ENCODE assay signal across 8 cellular contexts in genomic region chr14:73570913-73571312, GRCh38. TPM values are rescaled to one million over a fixed set of nuclear protein-coding genes. Genes with fewer than 3 reads are reported as not detected.
DNase-seq lines count a peak whose midpoint lies in the region; ATAC-seq and TF ChIP-seq lines count a peak whose summit lies in the region.
"Not testable (repeated sequence)": the region's sequence is repeated elsewhere in the genome, so short reads cannot be mapped to it uniquely, and the experiment has no call there.

No MANE protein-coding gene starts in this region.

- peak overlapping the region; percentile 79 for H3K4me2 ChIP-seq in Karpas-422 (ENCODE audit: low read depth, low read length, poor library complexity, severe bottlenecking)
- not testable (repeated sequence) for H3K4me2 ChIP-seq in mesendoderm (ENCODE audit: low read length)

- POLR2A ChIA-PET in CD8-positive, alpha-beta T cell (lab: Charles Lee): interaction anchor here (0.6 to 3.0 kb wide), 5 partner anchors 19 to 80 kb away, joined by 3 to 23 read pairs (median 5); partner anchors contain the start of genes DNAL1 and RIOX1

- intact Hi-C loops in CD8-positive, alpha-beta T cell (cut with DNase I, micrococcal nuclease): loop anchor here (1.0 to 2.0 kb wide), 4 partner anchors 31 to 74 kb away; partner anchors contain the start of genes ACOT6 (in 1 of the 2) and DNAL1 (in 1 of the 2)

- not testable (repeated sequence) for H3K18ac ChIP-seq in mesendoderm (ENCODE audit: low read length)

- H3K36me3 ChIP-seq in CD8-positive, alpha-beta T cell (ENCODE audit: insufficient read depth, low read length); SJSA1; mesendoderm (ENCODE audit: control insufficient read depth, insufficient read depth, low read length): not testable (repeated sequence)
- H3K36me3 ChIP-seq in Karpas-422 (ENCODE audit: insufficient read depth, low read length): peaks cover 20% of the 10 kb centered on the region

- not testable (repeated sequence) for H3K4ac ChIP-seq in mesendoderm (ENCODE audit: low read depth, low read length)

- not testable (repeated sequence) for H3K27me3 Mint-ChIP-seq in CD8-positive, alpha-beta T cell (ENCODE audit: low read depth); activated T-cell treated with anti-CD3 and anti-CD28 coated beads, Interleukin-2, amount 50 U/mL, for 72 hours (ENCODE audit: low read depth)

- not testable (repeated sequence) for H3K9me2 ChIP-seq in Karpas-422 (replicated peaks; ENCODE audit: insufficient read depth, low read length)

- not testable (repeated sequence) for H2AFZ ChIP-seq in Karpas-422 (ENCODE audit: low read length)

- H4K20me1 ChIP-seq in Karpas-422 (ENCODE audit: insufficient read depth, low read depth, low read length): not testable (repeated sequence)

- H3K27ac Mint-ChIP-seq in CD8-positive, alpha-beta T cell; activated T-cell treated with anti-CD3 and anti-CD28 coated beads, Interleukin-2, amount 50 U/mL, for 72 hours: not testable (repeated sequence)

- no CpG with 5 or more reads among the region's 8 CpGs for WGBS in mesendoderm (ENCODE audit: extremely low coverage, insufficient coverage, low lambda C conversion rate)

- not testable (repeated sequence) for H3K4me3 ChIP-seq in CD8-positive, alpha-beta T cell (ENCODE audit: low read depth, low read length); SJSA1; epithelial cell of proximal tubule (ENCODE audit: low read depth, low read length); mesendoderm (ENCODE audit: low read length)
- H3K4me3 ChIP-seq in Karpas-422 (ENCODE audit: low read length): peak overlapping the region; percentile 98; the same call in 1 of the 2 replicates

- H4K5ac ChIP-seq in mesendoderm (ENCODE audit: low read length): not testable (repeated sequence)

- peak; percentile 48 to 78 (median 60) for DNase-seq in CD8-positive, alpha-beta T cell
- peak; percentile 79 for DNase-seq in Karpas-422
- peak; percentile 24 to 58 for DNase-seq in SJSA1 (ENCODE audit: low read depth in 1 of 2, low spot score in 2 of 2)
- peak; percentile 67 for DNase-seq in activated T-cell treated with anti-CD3 and anti-CD28 coated beads, Interleukin-2, amount 50 U/mL, for 72 hours
- DNase-seq in epithelial cell of proximal tubule (ENCODE audit: low read depth): not testable (repeated sequence)
- DNase-seq in mesendoderm: peak; percentile 77
- peak; percentile 43 for DNase-seq in stimulated activated CD8-positive, alpha-beta memory T cell treated with anti-CD3 and anti-CD28 coated beads, Interleukin-12 subunit alpha, Interleukin-12 subunit beta, amount 100 ng/mL, for 4 hours (ENCODE audit: low read depth)

- not testable (repeated sequence) for H3K23ac ChIP-seq in mesendoderm (ENCODE audit: low read length)

- H3K79me2 ChIP-seq in Karpas-422 (ENCODE audit: low read length): peaks cover 49% of the 10 kb centered on the region
- H3K79me2 ChIP-seq in mesendoderm (ENCODE audit: control insufficient read depth, insufficient read depth, low read length): not testable (repeated sequence)

- not testable (repeated sequence) for H3K27ac ChIP-seq in CD8-positive, alpha-beta T cell (ENCODE audit: low read depth, low read length); Karpas-422 (ENCODE audit: low read length); SJSA1; mesendoderm (ENCODE audit: low read depth, low read length)

- H3K27me3 ChIP-seq in CD8-positive, alpha-beta T cell (ENCODE audit: insufficient read depth, low read length); Karpas-422 (ENCODE audit: low read length); SJSA1 (replicated peaks); mesendoderm (ENCODE audit: insufficient read depth, low read length, poor library complexity): not testable (repeated sequence)

- H2BK5ac ChIP-seq in mesendoderm (ENCODE audit: low read length): not testable (repeated sequence)

- not testable (repeated sequence) for H3K79me1 ChIP-seq in mesendoderm (ENCODE audit: low read length)

- H3K9me3 Mint-ChIP-seq in CD8-positive, alpha-beta T cell; activated T-cell treated with anti-CD3 and anti-CD28 coated beads, Interleukin-2, amount 50 U/mL, for 72 hours: not testable (repeated sequence)

- H3K4me1 Mint-ChIP-seq in CD8-positive, alpha-beta T cell (ENCODE audit: low read depth): peaks cover 35% of the 10 kb centered on the region
- H3K4me1 Mint-ChIP-seq in activated T-cell treated with anti-CD3 and anti-CD28 coated beads, Interleukin-2, amount 50 U/mL, for 72 hours (ENCODE audit: low read depth): peaks cover 36% of the 10 kb centered on the region

- H3K9ac ChIP-seq in Karpas-422 (ENCODE audit: low read length): peak overlapping the region; percentile 28
- not testable (repeated sequence) for H3K9ac ChIP-seq in mesendoderm (ENCODE audit: low read length)

- TF ChIP-seq CTCF in CD8-positive, alpha-beta T cell (IDR thresholded peaks at IDR 0.05): peak; percentile 54
- peak; percentile 64 for TF ChIP-seq CTCF in epithelial cell of proximal tubule (conservative IDR thresholded peaks at IDR 0.05; ENCODE audit: low read depth, low read length)

- peaks cover 24% of the 10 kb centered on the region for H3K36me3 Mint-ChIP-seq in CD8-positive, alpha-beta T cell
- peaks cover 9 to 13% of the 10 kb centered on the region in 2 donors for H3K36me3 Mint-ChIP-seq in activated T-cell treated with anti-CD3 and anti-CD28 coated beads, Interleukin-2, amount 50 U/mL, for 72 hours (ENCODE audit: insufficient read depth in 2 of 2)

- H3K56ac ChIP-seq in mesendoderm (ENCODE audit: low read length): not testable (repeated sequence)

- ATAC-seq in CD8-positive, alpha-beta T cell: peak; percentile 65
- peak; percentile 39 for ATAC-seq in GM21447 (IDR thresholded peaks at IDR 0.05; ENCODE audit: unreplicated experiment)
- ATAC-seq in activated T-cell treated with anti-CD3 and anti-CD28 coated beads, Interleukin-2, amount 50 U/mL, for 72 hours (replicated peaks in 1 of 2): peak; percentile 43 to 56

- CTCF ChIA-PET in CD8-positive, alpha-beta T cell (lab: Charles Lee): interaction anchor here (1.1 to 6.5 kb wide), 4 partner anchors 19 to 62 kb away, joined by 3 to 65 read pairs (median 6); no protein-coding TSS in a partner anchor

- peak overlapping the region; percentile 39 for H3K4me3 Mint-ChIP-seq in CD8-positive, alpha-beta T cell
- H3K4me3 Mint-ChIP-seq in activated T-cell treated with anti-CD3 and anti-CD28 coated beads, Interleukin-2, amount 50 U/mL, for 72 hours: peak overlapping the region in 1 of 2 donors; percentile 32

- H3K4me1 ChIP-seq in CD8-positive, alpha-beta T cell (ENCODE audit: insufficient read depth, low read length): peaks cover 30% of the 10 kb centered on the region
- H3K4me1 ChIP-seq in Karpas-422 (ENCODE audit: low read length) (peaks cover 33% of the 10 kb centered on the region), SJSA1 (replicated peaks) (peaks cover 20% of the 10 kb centered on the region)
- not testable (repeated sequence) for H3K4me1 ChIP-seq in mesendoderm (ENCODE audit: control insufficient read depth, low read depth, low read length)

- H2BK15ac ChIP-seq in mesendoderm (replicated peaks; ENCODE audit: low read depth): not testable (repeated sequence)

- not testable (repeated sequence) for H3K9me3 ChIP-seq in CD8-positive, alpha-beta T cell (ENCODE audit: low read length); Karpas-422 (ENCODE audit: low read length); SJSA1 (replicated peaks)

- not testable (repeated sequence) for H4K8ac ChIP-seq in mesendoderm (ENCODE audit: low read depth, low read length)

- not testable (repeated sequence) for H2BK120ac ChIP-seq in mesendoderm (ENCODE audit: low read depth, low read length)

- H2AK5ac ChIP-seq in mesendoderm (ENCODE audit: low read length): not testable (repeated sequence)

RNA-seq across cellular contexts. Expression of gene ACOT2, which starts 1.9 kb away (rescaled TPM):
- 10 to 100 TPM; 16.0 to 16.7 TPM for total RNA-seq in CD8-positive, alpha-beta T cell
- total RNA-seq in Karpas-422 (2014; rRNA removed; shearing (Covaris generic); ENCODE audit: low replicate concordance): 38.5 and 72.7 TPM in 2 replicates
- total RNA-seq in SJSA1 (2014; rRNA removed; shearing (Covaris generic)): 31.5 and 40.4 TPM in 2 replicates
- total RNA-seq in activated T-cell treated with anti-CD3 and anti-CD28 coated beads, Interleukin-2, amount 50 U/mL, for 72 hours: 10 to 100 TPM in 1 of 2 donors, 1 to 10 TPM in 1; 8.4 to 12.9 TPM
- total RNA-seq in epithelial cell of proximal tubule: 9.2 and 22.9 TPM in 2 replicates
- 2.5 TPM for polyA plus RNA-seq in mesendoderm (2013, experiment 1 of 2)
- 2.5 TPM for polyA plus RNA-seq in mesendoderm (2013, experiment 2 of 2)

RNA-seq across cellular contexts. Expression of gene HEATR4, which starts 12.2 kb away (rescaled TPM):
- not detected for total RNA-seq in CD8-positive, alpha-beta T cell
- not detected in 2 replicates for total RNA-seq in Karpas-422 (2014; rRNA removed; shearing (Covaris generic); ENCODE audit: low replicate concordance)
- total RNA-seq in SJSA1 (2014; rRNA removed; shearing (Covaris generic)): not detected in 2 replicates
- total RNA-seq in activated T-cell treated with anti-CD3 and anti-CD28 coated beads, Interleukin-2, amount 50 U/mL, for 72 hours: under 1 TPM; 0.22 to 0.30 TPM
- total RNA-seq in epithelial cell of proximal tubule: 0.06 and 0.07 TPM in 2 replicates
- 0.21 TPM for polyA plus RNA-seq in mesendoderm (2013, experiment 1 of 2)
- 0.45 TPM for polyA plus RNA-seq in mesendoderm (2013, experiment 2 of 2)

RNA-seq across cellular contexts. Expression of gene ACOT4, which starts 20.8 kb away (rescaled TPM):
- 1 to 10 TPM in 1 of 2 experiments, under 1 TPM in 1; 0.81 to 1.1 TPM for total RNA-seq in CD8-positive, alpha-beta T cell
- 3.4 and 5.4 TPM in 2 replicates for total RNA-seq in Karpas-422 (2014; rRNA removed; shearing (Covaris generic); ENCODE audit: low replicate concordance)
- total RNA-seq in SJSA1 (2014; rRNA removed; shearing (Covaris generic)): 1.1 and 2.1 TPM in 2 replicates
- total RNA-seq in activated T-cell treated with anti-CD3 and anti-CD28 coated beads, Interleukin-2, amount 50 U/mL, for 72 hours: 1 to 10 TPM; 4.4 to 5.2 TPM
- 5.6 and 7.0 TPM in 2 replicates for total RNA-seq in epithelial cell of proximal tubule
- polyA plus RNA-seq in mesendoderm (2013, experiment 1 of 2): 0.87 TPM
- polyA plus RNA-seq in mesendoderm (2013, experiment 2 of 2): 0.80 TPM

RNA-seq across cellular contexts. Expression of gene ACOT1, which starts 34.0 kb away (rescaled TPM):
- total RNA-seq in CD8-positive, alpha-beta T cell: 1 to 10 TPM; 2.0 to 2.3 TPM
- total RNA-seq in Karpas-422 (2014; rRNA removed; shearing (Covaris generic); ENCODE audit: low replicate concordance): 4.1 and 5.9 TPM in 2 replicates
- total RNA-seq in SJSA1 (2014; rRNA removed; shearing (Covaris generic)): 6.0 TPM in 2 replicates
- 1 to 10 TPM; 1.1 to 3.4 TPM for total RNA-seq in activated T-cell treated with anti-CD3 and anti-CD28 coated beads, Interleukin-2, amount 50 U/mL, for 72 hours
- 4.8 and 10.6 TPM in 2 replicates for total RNA-seq in epithelial cell of proximal tubule
- 0.97 TPM for polyA plus RNA-seq in mesendoderm (2013, experiment 1 of 2)
- polyA plus RNA-seq in mesendoderm (2013, experiment 2 of 2): 0.64 TPM

RNA-seq across cellular contexts. Expression of gene ACOT6, which starts 41.4 kb away (rescaled TPM):
- not detected for total RNA-seq in CD8-positive, alpha-beta T cell
- total RNA-seq in Karpas-422 (2014; rRNA removed; shearing (Covaris generic); ENCODE audit: low replicate concordance): not detected in 2 replicates
- not detected in 2 replicates for total RNA-seq in SJSA1 (2014; rRNA removed; shearing (Covaris generic))
- not detected for total RNA-seq in activated T-cell treated with anti-CD3 and anti-CD28 coated beads, Interleukin-2, amount 50 U/mL, for 72 hours
- 0.07 TPM in 1 of 2 replicates, not detected in the other for total RNA-seq in epithelial cell of proximal tubule
- polyA plus RNA-seq in mesendoderm (2013, experiment 1 of 2): 0.06 TPM
- polyA plus RNA-seq in mesendoderm (2013, experiment 2 of 2): 0.03 TPM
